Comparison of ENCODE assay signal across 8 cellular contexts in the genomic region with DNA sequence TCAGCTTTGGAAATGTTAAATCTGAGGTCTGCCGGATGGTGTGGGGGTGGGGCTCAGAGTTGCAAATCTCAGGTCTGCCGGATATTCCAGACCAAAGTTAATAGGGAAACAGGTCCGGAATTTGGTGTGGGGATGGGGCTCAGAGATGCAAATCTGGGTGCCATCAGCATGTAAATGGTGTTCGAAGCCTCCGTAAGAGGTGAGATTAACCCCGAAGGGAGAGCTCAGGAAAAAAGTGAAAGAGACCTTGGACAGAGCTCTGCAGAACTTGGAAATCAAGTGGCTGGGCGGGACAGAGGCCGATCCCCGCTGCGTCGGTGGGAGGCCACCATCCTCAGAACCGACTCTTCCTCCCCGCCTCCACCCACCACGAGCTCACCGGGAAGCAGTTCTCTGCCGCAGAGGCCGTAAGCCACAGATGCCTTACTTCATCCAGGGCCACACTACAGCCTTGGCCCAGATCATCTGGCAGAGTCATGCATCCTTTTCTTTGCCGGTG. TPM values are rescaled to one million over a fixed set of nuclear protein-coding genes. Genes with fewer than 3 reads are reported as not detected.
A peak's percentile ranks its signal among the peaks of the same experiment; 100 is the strongest.
DNase-seq lines count a peak whose midpoint lies in the region; ATAC-seq lines count a peak whose summit lies in the region.

No MANE protein-coding gene starts in this region.

- peaks cover 5% of the 10 kb centered on the region for H3K36me3 Mint-ChIP-seq in activated naive CD8-positive, alpha-beta T cell treated with anti-CD3 and anti-CD28 coated beads, Interleukin-2, amount 10 ng/mL, durations not matched to agents 7 days and 5 days

- H3K4me1 ChIP-seq in right cardiac atrium (ENCODE audit: control insufficient read depth, insufficient read depth, low read length) (no peaks in the 10 kb centered on the region), rectal smooth muscle tissue (ENCODE audit: control insufficient read depth, insufficient read depth, low read length) (peaks cover 2% of the 10 kb centered on the region)

- H3K27me3 ChIP-seq in right cardiac atrium (ENCODE audit: control insufficient read depth, insufficient read depth) (no peaks in the 10 kb centered on the region), rectal smooth muscle tissue (ENCODE audit: control insufficient read depth, insufficient read depth, low read length) (peaks cover 6% of the 10 kb centered on the region)

- no peaks in the 10 kb centered on the region for H3K9me3 Mint-ChIP-seq in activated naive CD8-positive, alpha-beta T cell treated with anti-CD3 and anti-CD28 coated beads, Interleukin-2, amount 10 ng/mL, durations not matched to agents 7 days and 5 days

- H3K27me3 Mint-ChIP-seq in activated naive CD8-positive, alpha-beta T cell treated with anti-CD3 and anti-CD28 coated beads, Interleukin-2, amount 10 ng/mL, durations not matched to agents 7 days and 5 days: peaks cover 3% of the 10 kb centered on the region

- peak overlapping the region; percentile 90 for H3K4me3 Mint-ChIP-seq in activated naive CD8-positive, alpha-beta T cell treated with anti-CD3 and anti-CD28 coated beads, Interleukin-2, amount 10 ng/mL, durations not matched to agents 7 days and 5 days

- intact Hi-C loops in right cardiac atrium (cut with DNase I): loop anchor here in 1 of 4 donors (10.0 kb wide), 1 partner anchor 505 kb away; no protein-coding TSS in a partner anchor

- DNase-seq in EL (peak; percentile 51), NOMO-1 treated with DMSO at 0.1 percent for 48 hours (lab: John Stamatoyannopoulos, UW; ENCODE audit: unreplicated experiment) (peak; percentile 63), right cardiac atrium (peak; percentile 56 to 77 (median 76)), NCI-H1092 treated with DMSO at 0.1 percent for 48 hours (lab: John Stamatoyannopoulos, UW) (no peak), DMS153 (lab: John Stamatoyannopoulos, UW) (no peak)
- peak; percentile 48 for DNase-seq in activated naive CD8-positive, alpha-beta T cell treated with anti-CD3 and anti-CD28 coated beads, Interleukin-2, amount 10 ng/mL, durations not matched to agents 7 days and 5 days

- POLR2A ChIA-PET in activated naive CD8-positive, alpha-beta T cell treated with anti-CD3 and anti-CD28 coated beads, Interleukin-2, amount 10 ng/mL, durations not matched to agents 7 days and 5 days (lab: Charles Lee): interaction anchor here (0.6 to 4.4 kb wide), 5 partner anchors 9 to 250 kb away, joined by 3 to 68 read pairs (median 3); partner anchors contain the start of genes OPTN and PHYH

- no peaks in the 10 kb centered on the region for H3K9me3 ChIP-seq in right cardiac atrium (ENCODE audit: control insufficient read depth, low read length)

- H3K9ac ChIP-seq in rectal smooth muscle tissue (ENCODE audit: low read length): no peak overlapping the region

- H3K27ac ChIP-seq in right cardiac atrium (ENCODE audit: low read length): no peak overlapping the region
- H3K27ac ChIP-seq in rectal smooth muscle tissue (ENCODE audit: low read depth, low read length): peak overlapping the region; percentile 41

- peak overlapping the region; percentile 89 for H3K27ac Mint-ChIP-seq in activated naive CD8-positive, alpha-beta T cell treated with anti-CD3 and anti-CD28 coated beads, Interleukin-2, amount 10 ng/mL, durations not matched to agents 7 days and 5 days

- H3K4me3 ChIP-seq in right cardiac atrium (ENCODE audit: low read length): peak overlapping the region; percentile 97
- H3K4me3 ChIP-seq in rectal smooth muscle tissue (ENCODE audit: low read length): peak overlapping the region; percentile 89

- WGBS in right cardiac atrium: 1% methylated on average over 18 of the region's 18 CpGs

- H3K4me1 Mint-ChIP-seq in activated naive CD8-positive, alpha-beta T cell treated with anti-CD3 and anti-CD28 coated beads, Interleukin-2, amount 10 ng/mL, durations not matched to agents 7 days and 5 days: peaks cover 46% of the 10 kb centered on the region

- H3K36me3 ChIP-seq in rectal smooth muscle tissue (ENCODE audit: control insufficient read depth, insufficient read depth, low read length): no peaks in the 10 kb centered on the region

- ATAC-seq in activated naive CD8-positive, alpha-beta T cell treated with anti-CD3 and anti-CD28 coated beads, Interleukin-2, amount 10 ng/mL, durations not matched to agents 7 days and 5 days (ENCODE audit: low read depth): no peak
- ATAC-seq in right cardiac atrium (peak; percentile 45 to 51), HG03378 (IDR thresholded peaks at IDR 0.05; ENCODE audit: unreplicated experiment) (no peak)

RNA-seq across cellular contexts. Expression of gene SEPHS1, which starts 1.7 kb away (rescaled TPM):
- total RNA-seq in activated naive CD8-positive, alpha-beta T cell treated with anti-CD3 and anti-CD28 coated beads, Interleukin-2, amount 10 ng/mL, durations not matched to agents 7 days and 5 days: 10 to 100 TPM; 40.8 to 43.8 TPM
- total RNA-seq in right cardiac atrium: 10 to 100 TPM; 31.8 to 38.3 (median 36.3) TPM
- polyA plus RNA-seq in right cardiac atrium: 24.2 TPM

RNA-seq across cellular contexts. Expression of gene PHYH, which starts 50.0 kb away (rescaled TPM):
- 10 to 100 TPM; 15.1 to 16.0 TPM for total RNA-seq in activated naive CD8-positive, alpha-beta T cell treated with anti-CD3 and anti-CD28 coated beads, Interleukin-2, amount 10 ng/mL, durations not matched to agents 7 days and 5 days
- 10 to 100 TPM; 70.7 to 94.9 (median 88.9) TPM for total RNA-seq in right cardiac atrium
- polyA plus RNA-seq in right cardiac atrium: 138 TPM

Comparison
In these comparisons a context has a peak if more than half of its experiments do, and no peak if none do; other contexts are left out.
1. DNase-seq: peak in EL (single experiment), NOMO-1 treated with DMSO at 0.1 percent for 48 hours (single experiment), activated naive CD8-positive, alpha-beta T cell treated with anti-CD3 and anti-CD28 coated beads, Interleukin-2, amount 10 ng/mL, durations not matched to agents 7 days and 5 days (single experiment) and right cardiac atrium (3 of 3); none in NCI-H1092 treated with DMSO at 0.1 percent for 48 hours (single experiment) and DMS153 (single experiment).
2. ATAC-seq: peak in right cardiac atrium (2 of 2); none in activated naive CD8-positive, alpha-beta T cell treated with anti-CD3 and anti-CD28 coated beads, Interleukin-2, amount 10 ng/mL, durations not matched to agents 7 days and 5 days (single experiment) and HG03378 (single experiment).
3. RNA of gene PHYH, which starts 50.0 kb away (total RNA-seq): 70.7 to 94.9 TPM in right cardiac atrium; 15.1 to 16.0 TPM in activated naive CD8-positive, alpha-beta T cell treated with anti-CD3 and anti-CD28 coated beads, Interleukin-2, amount 10 ng/mL, durations not matched to agents 7 days and 5 days; every median in the first group is over 4 times any median in the second.